Comparison of ENCODE assay signal across 22 cellular contexts in genomic region chr7:66694286-66694685, GRCh38.
"Had no signal": no experiment of that assay in that cellular context is flagged by ENCODE, and none has a peak within 500 bp of the region (broad histone marks: within the 10 kb centered on the region; RNA-seq: fewer than 3 reads in every experiment).

No MANE protein-coding gene starts in this region.

- ATAC-seq: activated T-cell treated with anti-CD3 and anti-CD28 coated beads, Interleukin-2, amount 50 U/mL, for 4 hours; Right ventricle myocardium inferior; T-cell had no signal

- DNase-seq: activated CD4-positive, alpha-beta memory T cell treated with anti-CD3 and anti-CD28 coated beads for 36 hours; activated CD4-positive, alpha-beta T cell treated with anti-CD3 and anti-CD28 coated beads, Interleukin-2, amount 10 ng/mL, durations not matched to agents 7 days and 5 days; activated CD4-positive, CD25-positive, alpha-beta regulatory T cell; activated gamma-delta T cell; activated naive CD4-positive, alpha-beta T cell treated with anti-CD3 and anti-CD28 coated beads for 36 hours; activated naive CD8-positive, alpha-beta T cell treated with anti-CD3 and anti-CD28 coated beads for 36 hours; activated T-cell treated with anti-CD3 and anti-CD28 coated beads, Interleukin-2, amount 50 U/mL, for 4 hours; brain microvascular endothelial cell; NCI-H1092; NCI-H1417; NCI-H1930; NCI-H2171; NCI-H2227 treated with DMSO at 0.1 percent for 48 hours; NCI-H446 treated with DMSO at 0.1 percent for 48 hours; NCI-H524 treated with DMSO at 0.1 percent for 48 hours; NCI-H82; T-cell; T-helper 2 cell; T1000 had no signal

- H3K27ac Mint-ChIP-seq: activated CD4-positive, alpha-beta memory T cell treated with anti-CD3 and anti-CD28 coated beads for 36 hours; activated CD4-positive, alpha-beta T cell treated with anti-CD3 and anti-CD28 coated beads, Interleukin-2, amount 10 ng/mL, durations not matched to agents 7 days and 5 days; activated naive CD4-positive, alpha-beta T cell treated with anti-CD3 and anti-CD28 coated beads for 36 hours; activated naive CD8-positive, alpha-beta T cell treated with anti-CD3 and anti-CD28 coated beads for 36 hours; T-cell had no signal

- H3K4me3 ChIP-seq: cardiac muscle cell, SK-N-MC had no signal

- H3K27me3 Mint-ChIP-seq: activated CD4-positive, alpha-beta memory T cell treated with anti-CD3 and anti-CD28 coated beads for 36 hours; activated CD4-positive, alpha-beta T cell treated with anti-CD3 and anti-CD28 coated beads, Interleukin-2, amount 10 ng/mL, durations not matched to agents 7 days and 5 days; activated naive CD8-positive, alpha-beta T cell treated with anti-CD3 and anti-CD28 coated beads for 36 hours; T-cell had no signal

- H3K4me1 Mint-ChIP-seq: activated CD4-positive, alpha-beta T cell treated with anti-CD3 and anti-CD28 coated beads, Interleukin-2, amount 10 ng/mL, durations not matched to agents 7 days and 5 days; activated naive CD8-positive, alpha-beta T cell treated with anti-CD3 and anti-CD28 coated beads for 36 hours; T-cell had no signal

- H3K9me3 Mint-ChIP-seq: activated CD4-positive, alpha-beta memory T cell treated with anti-CD3 and anti-CD28 coated beads for 36 hours; activated CD4-positive, alpha-beta T cell treated with anti-CD3 and anti-CD28 coated beads, Interleukin-2, amount 10 ng/mL, durations not matched to agents 7 days and 5 days; activated naive CD4-positive, alpha-beta T cell treated with anti-CD3 and anti-CD28 coated beads for 36 hours; activated naive CD8-positive, alpha-beta T cell treated with anti-CD3 and anti-CD28 coated beads for 36 hours; activated T-cell treated with anti-CD3 and anti-CD28 coated beads, Interleukin-2, amount 50 U/mL, for 4 hours; T-cell had no signal

- H3K27ac ChIP-seq: brain microvascular endothelial cell, cardiac muscle cell, SK-N-MC had no signal

- H3K27me3 ChIP-seq: brain microvascular endothelial cell, cardiac muscle cell had no signal

- H3K36me3 ChIP-seq: cardiac muscle cell had no signal

- H3K4me3 Mint-ChIP-seq: activated CD4-positive, alpha-beta memory T cell treated with anti-CD3 and anti-CD28 coated beads for 36 hours; activated CD4-positive, alpha-beta T cell treated with anti-CD3 and anti-CD28 coated beads, Interleukin-2, amount 10 ng/mL, durations not matched to agents 7 days and 5 days; activated naive CD4-positive, alpha-beta T cell treated with anti-CD3 and anti-CD28 coated beads for 36 hours; activated naive CD8-positive, alpha-beta T cell treated with anti-CD3 and anti-CD28 coated beads for 36 hours; activated T-cell treated with anti-CD3 and anti-CD28 coated beads, Interleukin-2, amount 50 U/mL, for 4 hours; T-cell had no signal
